ENCODE assay signal across 18 cellular contexts in genomic region chr10:815338-816104, GRCh38.
A peak's percentile ranks its signal among the peaks of the same experiment; 100 is the strongest.
DNase-seq lines count a peak whose midpoint lies in the region; ATAC-seq and TF ChIP-seq lines count a peak whose summit lies in the region.
"Had no signal": no experiment of that assay in that cellular context is flagged by ENCODE, and none has a peak within 500 bp of the region (broad histone marks: within the 10 kb centered on the region; RNA-seq: fewer than 3 reads in every experiment).

No MANE protein-coding gene starts in this region.

- peaks cover 3 to 64% of the 10 kb centered on the region in 2 donors for H3K36me3 ChIP-seq in vagina

- no peak for ATAC-seq in GM21390 (IDR thresholded peaks at IDR 0.05; ENCODE audit: unreplicated experiment)
- ATAC-seq: heart left ventricle, sciatic nerve had no signal

- intact Hi-C loops in vagina (cut with DNase I) = no loop called here

- H3K9me3 ChIP-seq in AG04450 (ENCODE audit: control insufficient read depth, insufficient read depth, low read length) (no peaks in the 10 kb centered on the region), vagina (no peaks in the 10 kb centered on the region)
- H3K9me3 ChIP-seq: BLaER1 treated with 17β-estradiol and CSF1 and Interleukin-3, amounts not matched to agents 10 nM and 100 nM; heart left ventricle; neutrophil had no signal

- H3K27ac Mint-ChIP-seq in chondrocyte (ENCODE audit: unreplicated experiment) = no peak overlapping the region
- H3K27ac Mint-ChIP-seq: mesothelial cell of epicardium had no signal

- no peaks in the 10 kb centered on the region for H3K4me1 ChIP-seq in vagina

- POLR2A ChIA-PET in AG04450 (lab: Yijun Ruan, JAX) = no interaction called here

- no peaks in the 10 kb centered on the region for H3K9me3 Mint-ChIP-seq in chondrocyte (ENCODE audit: low read depth)
- H3K9me3 Mint-ChIP-seq: mesothelial cell of epicardium had no signal

- no peak overlapping the region for H3K4me3 Mint-ChIP-seq in chondrocyte (ENCODE audit: unreplicated experiment)
- H3K4me3 Mint-ChIP-seq: mesothelial cell of epicardium had no signal

- peaks cover 30% of the 10 kb centered on the region for H3K4me1 Mint-ChIP-seq in chondrocyte (ENCODE audit: low read depth)
- H3K4me1 Mint-ChIP-seq: mesothelial cell of epicardium had no signal

- H3K27me3 ChIP-seq in AG04450 (ENCODE audit: control insufficient read depth, insufficient read depth, low read length) (no peaks in the 10 kb centered on the region), vagina (no peaks in the 10 kb centered on the region)
- H3K27me3 ChIP-seq: BLaER1 treated with 17β-estradiol and CSF1 and Interleukin-3, amounts not matched to agents 10 nM and 100 nM; heart left ventricle; neutrophil had no signal

- no peak overlapping the region for H3K27ac ChIP-seq in AG04450 (ENCODE audit: low read depth, low read length)
- no peak overlapping the region for H3K27ac ChIP-seq in vagina
- H3K27ac ChIP-seq: BLaER1 treated with 17β-estradiol and CSF1 and Interleukin-3, amounts not matched to agents 10 nM and 100 nM; heart left ventricle; neutrophil had no signal

- CTCF ChIA-PET in AG04450 (lab: Charles Lee) = no interaction called here

- no peak for DNase-seq in AG04450 (ENCODE audit: low read depth, low spot score)
- no peak for DNase-seq in chondrocyte (ENCODE audit: low spot score)
- peak; percentile 49 for DNase-seq in mesenteric fat pad (ENCODE audit: low spot score)
- DNase-seq in anterior cingulate cortex (lab: John Stamatoyannopoulos, UW) = no peak
- no peak for DNase-seq in COLO829 (ENCODE audit: low spot score)
- DNase-seq in vagina (ENCODE audit: extremely low spot score in 2 of 2) = no peak
- DNase-seq: activated effector memory CD4-positive, alpha-beta T cell treated with anti-CD3 and anti-CD28 coated beads, Interleukin-2, amount 50 U/mL, for 16 hours; aorta; DND-41; heart left ventricle; NCI-H1417 treated with DMSO at 0.1 percent for 48 hours; NCI-H2227 treated with DMSO at 0.1 percent for 48 hours had no signal

- H3K4me3 ChIP-seq in AG04450 (ENCODE audit: low read depth, low read length) (no peak overlapping the region), vagina (no peak overlapping the region)
- H3K4me3 ChIP-seq: BLaER1 treated with 17β-estradiol and CSF1 and Interleukin-3, amounts not matched to agents 10 nM and 100 nM; heart left ventricle had no signal

- no peaks in the 10 kb centered on the region for H3K27me3 Mint-ChIP-seq in chondrocyte (ENCODE audit: low read depth)

- peak; percentile 34 for TF ChIP-seq CTCF in AG04450 (IDR thresholded peaks at IDR 0.05; ENCODE audit: low read depth, low read length)
- TF ChIP-seq CTCF in GM12872 (IDR thresholded peaks at IDR 0.05; ENCODE audit: insufficient read depth, low read depth, low read length) = peak; percentile 12; the same call in 1 of the 3 replicates
- peak; percentile 46 for TF ChIP-seq CTCF in chondrocyte (IDR thresholded peaks at IDR 0.05)
- no peak for TF ChIP-seq CTCF in vagina (IDR thresholded peaks at IDR 0.05)

- no peak for TF ChIP-seq POLR2A in vagina (IDR thresholded peaks at IDR 0.05)

- peaks cover 33% of the 10 kb centered on the region for H3K36me3 Mint-ChIP-seq in chondrocyte (ENCODE audit: low read depth)

Comparison
In these comparisons a context has a peak if more than half of its experiments do, and no peak if none do; other contexts are left out.
1. CTCF ChIP-seq: peak in AG04450 (single experiment), GM12872 (single experiment) and chondrocyte (single experiment); none in vagina (0 of 3).